In genomic region chr16:57536306-57537193, GRCh38 we compare ENCODE assay signal across 1 cellular context.
TF ChIP-seq lines count a peak whose summit lies in the region.

CCDC102A (minus strand) TSS chr16:57536571; CDS start chr16:57529177, 7,394 bp downstream.

TF ChIP-seq in HEK293, 187 proteins besides CTCF, POLR2A, EP300 and RAD21 (continued from another document and continues in another):
- TF ChIP-seq ZBTB11 (tag by site-specific recombination; conservative IDR thresholded peaks at IDR 0.05; ENCODE audit: low read depth) (no peak; the same call in 1 of the 2 replicates), ZNF776 (tag by site-specific recombination; IDR thresholded peaks at IDR 0.05; ENCODE audit: borderline replicate concordance) (no peak), ZNF488 (tag by site-specific recombination; IDR thresholded peaks at IDR 0.05) (no peak), ZNF311 (tag by site-specific recombination; IDR thresholded peaks at IDR 0.05; ENCODE audit: borderline replicate concordance) (no peak), PRDM2 (tag by site-specific recombination; IDR thresholded peaks at IDR 0.05; ENCODE audit: borderline replicate concordance) (no peak), ZNF585B (tag by site-specific recombination; IDR thresholded peaks at IDR 0.05) (no peak), ZFHX2 (tag by site-specific recombination; conservative IDR thresholded peaks at IDR 0.05) (peak; percentile 48), ZBTB10 (tag by site-specific recombination; IDR thresholded peaks at IDR 0.05) (peak; percentile 17; the same call in 1 of the 2 replicates), ZNF362 (tag by site-specific recombination; IDR thresholded peaks at IDR 0.05) (no peak), ZFP37 (tag by site-specific recombination; IDR thresholded peaks at IDR 0.05) (no peak), ZNF561 (tag by site-specific recombination; IDR thresholded peaks at IDR 0.05; ENCODE audit: borderline replicate concordance) (peak; percentile 84; the same call in 1 of the 2 replicates), MYNN (tag by site-specific recombination; IDR thresholded peaks at IDR 0.05; ENCODE audit: borderline replicate concordance) (no peak), ZSCAN30 (tag by site-specific recombination; IDR thresholded peaks at IDR 0.05) (0 out of 2 replicates have a peak, but pooled peaks have one; percentile 40), ZNF157 (tag by site-specific recombination; IDR thresholded peaks at IDR 0.05) (no peak), ZNF621 (tag by site-specific recombination; IDR thresholded peaks at IDR 0.05) (no peak), KLF8 (tag by site-specific recombination; IDR thresholded peaks at IDR 0.05) (peak; percentile 13; the same call in 1 of the 2 replicates), ZNF398 (tag by site-specific recombination; IDR thresholded peaks at IDR 0.05) (peak; percentile 66), AEBP2 (tag by site-specific recombination; IDR thresholded peaks at IDR 0.05; ENCODE audit: borderline replicate concordance) (no peak), ZNF530 (tag by site-specific recombination; IDR thresholded peaks at IDR 0.05; ENCODE audit: low read depth) (no peak), ZNF266 (tag by site-specific recombination; IDR thresholded peaks at IDR 0.05; ENCODE audit: low read depth) (no peak), ZSCAN4 (tag by site-specific recombination; IDR thresholded peaks at IDR 0.05) (no peak), ZNF510 (tag by site-specific recombination; IDR thresholded peaks at IDR 0.05; ENCODE audit: insufficient replicate concordance) (no peak), ATF2 (tag by site-specific recombination; IDR thresholded peaks at IDR 0.05; ENCODE audit: low read depth) (no peak), ZNF302 (tag by site-specific recombination; IDR thresholded peaks at IDR 0.05; ENCODE audit: low read depth) (no peak), SP2 (tag by site-specific recombination; IDR thresholded peaks at IDR 0.05) (no peak), ZNF660 (tag by site-specific recombination; IDR thresholded peaks at IDR 0.05) (peak; percentile 35; the same call in 1 of the 2 replicates), TRIM28 (IDR thresholded peaks at IDR 0.05; ENCODE audit: borderline replicate concordance, low read length) (no peak), GLI4 (tag by site-specific recombination; IDR thresholded peaks at IDR 0.05) (no peak), ZNF366 (tag by site-specific recombination; conservative IDR thresholded peaks at IDR 0.05) (no peak), ZBTB7A (tag by site-specific recombination; IDR thresholded peaks at IDR 0.05; ENCODE audit: low read depth) (no peak), ZNF26 (tag by site-specific recombination; IDR thresholded peaks at IDR 0.05) (no peak), ZNF335 (tag by site-specific recombination; conservative IDR thresholded peaks at IDR 0.05) (peak; percentile 5), SCRT1 (tag by site-specific recombination; IDR thresholded peaks at IDR 0.05; ENCODE audit: borderline replicate concordance) (no peak), ZNF184 (tag by site-specific recombination; IDR thresholded peaks at IDR 0.05) (no peak), ZNF239 (tag by site-specific recombination; IDR thresholded peaks at IDR 0.05) (no peak)
